8 cellular contexts compared by ENCODE assay signal in the genomic region with DNA sequence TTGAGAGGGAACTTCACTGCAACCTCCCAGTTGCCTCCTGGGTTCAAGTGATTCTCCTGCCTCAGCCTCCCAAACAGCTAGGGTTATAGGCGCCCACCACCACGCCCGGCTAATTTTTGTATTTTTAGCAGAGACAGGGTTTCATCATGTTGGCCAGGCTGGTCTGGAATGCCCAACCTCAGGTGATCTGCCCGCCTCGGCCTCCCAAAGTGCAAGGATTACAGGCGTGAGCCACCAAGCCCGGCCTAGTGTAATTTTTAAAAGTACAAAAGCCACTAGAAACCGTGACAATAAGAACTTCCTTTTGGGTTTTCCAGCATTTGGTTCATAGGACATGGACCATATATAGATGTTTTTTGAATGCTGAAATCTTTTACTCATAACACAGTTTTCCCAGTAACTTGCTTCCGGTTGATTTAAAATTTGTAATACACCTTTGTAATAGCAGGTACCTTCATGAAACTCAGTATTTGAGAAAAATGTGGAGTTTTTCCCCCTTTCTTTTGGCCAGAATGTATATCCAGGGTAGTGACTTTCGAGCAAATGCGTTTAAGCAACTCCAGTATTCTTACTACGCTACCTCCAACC. TPM values are rescaled to one million over a fixed set of nuclear protein-coding genes. Genes with fewer than 3 reads are reported as not detected.
A peak's percentile ranks its signal among the peaks of the same experiment; 100 is the strongest.
DNase-seq lines count a peak whose midpoint lies in the region; FAIRE-seq and TF ChIP-seq lines count a peak whose summit lies in the region.

No MANE protein-coding gene starts in this region.

- H3K9me2 ChIP-seq in SU-DHL-6 (replicated peaks; ENCODE audit: insufficient read depth, low read length), result no peaks in the 10 kb centered on the region

- H3K9ac ChIP-seq in SU-DHL-6 (ENCODE audit: low read length), result peak overlapping the region; percentile 94

- H3F3A ChIP-seq in SU-DHL-6 (ENCODE audit: insufficient read depth), result peaks cover 26% of the 10 kb centered on the region

- H3K36me3 ChIP-seq in SU-DHL-6 (ENCODE audit: low read length) (peaks cover 14% of the 10 kb centered on the region; the same call in 1 of the 2 replicates), sigmoid colon (no peaks in the 10 kb centered on the region)

- no peak for TF ChIP-seq EP300 in sigmoid colon (IDR thresholded peaks at IDR 0.05)

- H3K4me1 ChIP-seq in sigmoid colon, result peaks cover 2 to 41% (median 37%) of the 10 kb centered on the region in 4 donors

- no peak for DNase-seq in GM19239 (ENCODE audit: insufficient read length, low spot score)
- no peak for DNase-seq in fibroblast of the aortic adventitia (ENCODE audit: low read depth)
- no peak for DNase-seq in sigmoid colon
- no peak for DNase-seq in NCI-H526 treated with DMSO at 0.1 percent for 48 hours (lab: John Stamatoyannopoulos, UW)
- no peak for DNase-seq in A172 (ENCODE audit: low spot score)
- no peak for DNase-seq in AML-193 (lab: John Stamatoyannopoulos, UW)
- DNase-seq in activated CD4-positive, alpha-beta T cell treated with anti-CD3 and anti-CD28 coated beads, Interleukin-2, amount 50 U/mL, for 4 hours, result no peak

- H3K4me3 ChIP-seq in SU-DHL-6 (ENCODE audit: insufficient read depth, low read length, poor library complexity, severe bottlenecking) (peak overlapping the region; percentile 87), fibroblast of the aortic adventitia (ENCODE audit: low read depth, low read length) (peak overlapping the region; percentile 97), sigmoid colon (peak overlapping the region; percentile 87 to 99 (median 94))

- H3K4me2 ChIP-seq in SU-DHL-6 (ENCODE audit: low read depth, low read length, poor library complexity, severe bottlenecking), result peak overlapping the region; percentile 89

- WGBS in sigmoid colon, 2 donors, result 39 to 50% methylated on average over 12 of the region's 12 CpGs

- no peaks in the 10 kb centered on the region for H3K9me3 ChIP-seq in SU-DHL-6 (ENCODE audit: insufficient read depth, low read length)
- no peaks in the 10 kb centered on the region for H3K9me3 ChIP-seq in sigmoid colon

- intact Hi-C loops in sigmoid colon (cut with DNase I), result loop anchor here (1.0 to 5.0 kb wide), 3 partner anchors 19 to 153 kb away; partner anchors contain the start of genes SRSF3 and STK38

- TF ChIP-seq CTCF in SU-DHL-6 (IDR thresholded peaks at IDR 0.05; ENCODE audit: insufficient read depth, low read length, poor library complexity, severe bottlenecking) (no peak), fibroblast of the aortic adventitia (IDR thresholded peaks at IDR 0.05; ENCODE audit: insufficient read depth, low read length) (no peak), sigmoid colon (IDR thresholded peaks at IDR 0.05) (no peak)

- TF ChIP-seq POLR2A in sigmoid colon (IDR thresholded peaks at IDR 0.05), result no peak

- peak; percentile 33 for FAIRE-seq in GM19239 (lab: Jason Lieb, UNC)

- no peaks in the 10 kb centered on the region for H4K20me1 ChIP-seq in SU-DHL-6 (ENCODE audit: low read depth, low read length)

- no peaks in the 10 kb centered on the region for H3K27me3 ChIP-seq in SU-DHL-6 (ENCODE audit: low read length)
- H3K27me3 ChIP-seq in sigmoid colon, result no peaks in the 10 kb centered on the region

- H2AFZ ChIP-seq in SU-DHL-6 (ENCODE audit: low read depth, low read length, severe bottlenecking), result peak overlapping the region; percentile 55

- peaks cover 51% of the 10 kb centered on the region for H3K79me2 ChIP-seq in SU-DHL-6 (ENCODE audit: insufficient read depth, low read length)

- H3K27ac ChIP-seq in SU-DHL-6 (ENCODE audit: low read depth, low read length) (peak overlapping the region; percentile 81), sigmoid colon (peak overlapping the region; percentile 97 to 99 (median 98))

RNA-seq across cellular contexts. Expression of gene PXT1, which starts 0.5 kb away (rescaled TPM):
- total RNA-seq in fibroblast of the aortic adventitia (ENCODE audit: low replicate concordance), result not detected in 2 replicates
- total RNA-seq in sigmoid colon, result not detected
- polyA plus RNA-seq in sigmoid colon, result not detected
- not detected in 2 replicates for total RNA-seq in A172 (2014; rRNA removed; shearing (Covaris generic))

RNA-seq across cellular contexts. Expression of gene KCTD20, which starts 0.6 kb away (rescaled TPM):
- total RNA-seq in fibroblast of the aortic adventitia (ENCODE audit: low replicate concordance) (48.6 and 57.6 TPM in 2 replicates), sigmoid colon (10 to 100 TPM; 48.5 to 71.3 (median 50.8) TPM)
- 10 to 100 TPM; 12.0 to 19.6 (median 12.0) TPM for polyA plus RNA-seq in sigmoid colon
- 93.6 and 99.3 TPM in 2 replicates for total RNA-seq in A172 (2014; rRNA removed; shearing (Covaris generic))

RNA-seq across cellular contexts. Expression of gene ETV7, which starts 54.7 kb away (rescaled TPM):
- total RNA-seq in fibroblast of the aortic adventitia (ENCODE audit: low replicate concordance), result 0.09 TPM in 1 of 2 replicates, not detected in the other
- 1 to 10 TPM in 1 of 4 donors, under 1 TPM in 2, not detected in 1; 0.36 to 2.2 (median 0.55) TPM for total RNA-seq in sigmoid colon
- 10 to 100 TPM in 1 of 3 donors, 1 to 10 TPM in 2; 3.6 to 11.6 (median 6.5) TPM for polyA plus RNA-seq in sigmoid colon
- total RNA-seq in A172 (2014; rRNA removed; shearing (Covaris generic)), result 0.24 TPM in 1 of 2 replicates, not detected in the other
